ENCODE assay signal across 8 cellular contexts in the genomic region with DNA sequence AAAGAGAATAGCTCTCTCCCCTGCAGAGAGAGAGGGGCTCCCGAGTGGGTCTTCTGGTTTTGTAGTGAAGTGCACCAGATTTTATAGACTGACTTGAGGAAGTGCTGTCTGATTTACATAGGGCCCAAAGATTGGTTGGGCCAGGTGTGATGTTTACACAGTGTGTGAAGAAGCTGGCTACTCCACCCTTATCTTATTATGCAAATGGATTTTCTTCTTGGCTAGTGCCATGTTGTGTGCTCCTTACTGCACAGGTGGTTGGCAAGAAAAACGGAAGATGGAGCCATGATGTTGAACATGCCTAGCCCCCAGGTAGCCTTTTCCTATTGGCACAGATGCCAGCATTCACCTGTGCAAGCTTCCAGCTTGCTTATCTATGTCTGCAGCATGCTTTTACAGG.
"Had no signal": no experiment of that assay in that cellular context is flagged by ENCODE, and none has a peak within 500 bp of the region (broad histone marks: within the 10 kb centered on the region; RNA-seq: fewer than 3 reads in every experiment).

No MANE protein-coding gene starts in this region.

- H3K9ac ChIP-seq: GM23248 had no signal

- H3K4me3 ChIP-seq: GM23248, HAP-1 had no signal

- H3K36me3 ChIP-seq: HAP-1 had no signal

- H3K27ac ChIP-seq: GM23248 had no signal

- H3K9me3 ChIP-seq: HAP-1 had no signal

- DNase-seq: GM23248, GOT3, H7, H9, HCEC 1CT, HFFc6 had no signal

- H2AFZ ChIP-seq: GM23248 had no signal

- H3K9me3 Mint-ChIP-seq: HFFc6 had no signal

- H3K4me3 Mint-ChIP-seq: H9, HFFc6 had no signal

- ATAC-seq: HCT116 had no signal

- H3K27ac Mint-ChIP-seq: H9, HFFc6 had no signal

- H3K4me1 ChIP-seq: HAP-1 had no signal
